ENCODE assay signal across 1 cellular context in genomic region chr6:26033132-26033941, GRCh38.
TF ChIP-seq lines count a peak whose summit lies in the region.

No MANE protein-coding gene starts in this region.

TF ChIP-seq in K562, 482 proteins besides CTCF, POLR2A, EP300 and RAD21 (continued from another document and continues in another):
- TF ChIP-seq ZNF224 (CRISPR knock-in tag; IDR thresholded peaks at IDR 0.05): peak; percentile 72; the same call in 1 of the 2 replicates
- no peak for TF ChIP-seq LEF1 (IDR thresholded peaks at IDR 0.05)
- no peak for TF ChIP-seq STAT5B (CRISPR knock-in tag; IDR thresholded peaks at IDR 0.05)
- TF ChIP-seq NR2C2 (CRISPR knock-in tag; IDR thresholded peaks at IDR 0.05): peak; percentile 59; the same call in 1 of the 2 replicates
- TF ChIP-seq NR2C2 (tag; IDR thresholded peaks at IDR 0.05): no peak
- no peak for TF ChIP-seq PHTF2 (CRISPR knock-in tag; IDR thresholded peaks at IDR 0.05)
- no peak for TF ChIP-seq KDM1A (IDR thresholded peaks at IDR 0.05)
- TF ChIP-seq WHSC1 (IDR thresholded peaks at IDR 0.05; ENCODE audit: low read length): no peak
- no peak for TF ChIP-seq E4F1 (CRISPR knock-in tag; IDR thresholded peaks at IDR 0.05; ENCODE audit: borderline replicate concordance)
- TF ChIP-seq CC2D1A (IDR thresholded peaks at IDR 0.05): no peak
- TF ChIP-seq ZSCAN29 (IDR thresholded peaks at IDR 0.05): no peak
- TF ChIP-seq BRCA1 (IDR thresholded peaks at IDR 0.05): no peak
- TF ChIP-seq BRCA1 (CRISPR knock-in tag; IDR thresholded peaks at IDR 0.05): no peak
- TF ChIP-seq, protein P1, sequence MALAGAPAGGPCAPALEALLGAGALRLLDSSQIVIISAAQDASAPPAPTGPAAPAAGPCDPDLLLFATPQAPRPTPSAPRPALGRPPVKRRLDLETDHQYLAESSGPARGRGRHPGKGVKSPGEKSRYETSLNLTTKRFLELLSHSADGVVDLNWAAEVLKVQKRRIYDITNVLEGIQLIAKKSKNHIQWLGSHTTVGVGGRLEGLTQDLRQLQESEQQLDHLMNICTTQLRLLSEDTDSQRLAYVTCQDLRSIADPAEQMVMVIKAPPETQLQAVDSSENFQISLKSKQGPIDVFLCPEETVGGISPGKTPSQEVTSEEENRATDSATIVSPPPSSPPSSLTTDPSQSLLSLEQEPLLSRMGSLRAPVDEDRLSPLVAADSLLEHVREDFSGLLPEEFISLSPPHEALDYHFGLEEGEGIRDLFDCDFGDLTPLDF (CRISPR knock-in tag; IDR thresholded peaks at IDR 0.05): peak; percentile 81
- no peak for TF ChIP-seq SNAPC5 (CRISPR knock-in tag; IDR thresholded peaks at IDR 0.05)
- TF ChIP-seq DMBX1 (CRISPR knock-in tag; IDR thresholded peaks at IDR 0.05; ENCODE audit: borderline replicate concordance): peak; percentile 65; the same call in 1 of the 2 replicates
- no peak for TF ChIP-seq ZNF518B (CRISPR knock-in tag; IDR thresholded peaks at IDR 0.05)
- no peak; the same call in 1 of the 2 replicates for TF ChIP-seq ARID1B (IDR thresholded peaks at IDR 0.05)
- TF ChIP-seq XRCC4 (IDR thresholded peaks at IDR 0.05; ENCODE audit: extremely low read depth, insufficient read depth, insufficient read length): no peak
- no peak for TF ChIP-seq MEIS2 (IDR thresholded peaks at IDR 0.05; ENCODE audit: partially characterized antibody)
- TF ChIP-seq ZC3H11A (IDR thresholded peaks at IDR 0.05; ENCODE audit: low read depth, low read length): no peak
- TF ChIP-seq TOE1 (IDR thresholded peaks at IDR 0.05; ENCODE audit: borderline replicate concordance): peak; percentile 63; the same call in 1 of the 2 replicates
- TF ChIP-seq TOE1 (CRISPR knock-in tag; IDR thresholded peaks at IDR 0.05; ENCODE audit: borderline replicate concordance, low read depth): no peak
- TF ChIP-seq PCBP2 (IDR thresholded peaks at IDR 0.05; ENCODE audit: low read depth, low read length, poor library complexity, severe bottlenecking): no peak
- TF ChIP-seq EHMT2 (IDR thresholded peaks at IDR 0.05): no peak
- no peak for TF ChIP-seq ZNF143 (CRISPR knock-in tag; IDR thresholded peaks at IDR 0.05)
- TF ChIP-seq HIVEP1 (CRISPR knock-in tag; IDR thresholded peaks at IDR 0.05): no peak
- no peak for TF ChIP-seq CBFA2T2 (conservative IDR thresholded peaks at IDR 0.05)
- TF ChIP-seq DLX4 (CRISPR knock-in tag; IDR thresholded peaks at IDR 0.05): no peak
- TF ChIP-seq DEAF1 (CRISPR knock-in tag; IDR thresholded peaks at IDR 0.05): no peak
- TF ChIP-seq, protein P2, sequence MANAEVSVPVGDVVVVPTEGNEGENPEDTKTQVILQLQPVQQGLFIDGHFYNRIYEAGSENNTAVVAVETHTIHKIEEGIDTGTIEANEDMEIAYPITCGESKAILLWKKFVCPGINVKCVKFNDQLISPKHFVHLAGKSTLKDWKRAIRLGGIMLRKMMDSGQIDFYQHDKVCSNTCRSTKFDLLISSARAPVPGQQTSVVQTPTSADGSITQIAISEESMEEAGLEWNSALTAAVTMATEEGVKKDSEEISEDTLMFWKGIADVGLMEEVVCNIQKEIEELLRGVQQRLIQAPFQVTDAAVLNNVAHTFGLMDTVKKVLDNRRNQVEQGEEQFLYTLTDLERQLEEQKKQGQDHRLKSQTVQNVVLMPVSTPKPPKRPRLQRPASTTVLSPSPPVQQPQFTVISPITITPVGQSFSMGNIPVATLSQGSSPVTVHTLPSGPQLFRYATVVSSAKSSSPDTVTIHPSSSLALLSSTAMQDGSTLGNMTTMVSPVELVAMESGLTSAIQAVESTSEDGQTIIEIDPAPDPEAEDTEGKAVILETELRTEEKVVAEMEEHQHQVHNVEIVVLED (CRISPR knock-in tag; IDR thresholded peaks at IDR 0.05): no peak
- no peak for TF ChIP-seq EWSR1 (IDR thresholded peaks at IDR 0.05; ENCODE audit: borderline replicate concordance, low read depth, partially characterized antibody)
- peak; percentile 64; the same call in 1 of the 2 replicates for TF ChIP-seq GTF2E2 (tag; IDR thresholded peaks at IDR 0.05)
- TF ChIP-seq SMARCE1 (IDR thresholded peaks at IDR 0.05): peak; percentile 35; the same call in 1 of the 2 replicates
- TF ChIP-seq POLR2G (IDR thresholded peaks at IDR 0.05; ENCODE audit: low read depth, low read length): peak; percentile 98
- no peak for TF ChIP-seq KHSRP (IDR thresholded peaks at IDR 0.05)
- peak; percentile 12 for TF ChIP-seq ZNF146 (CRISPR knock-in tag; IDR thresholded peaks at IDR 0.05; ENCODE audit: unreplicated experiment)
- peak in 1 of 2 experiments; percentile 13; a peak in 1 of 4 replicates for TF ChIP-seq ZMIZ1 (IDR thresholded peaks at IDR 0.05; ENCODE audit: low read depth in 2 of 2, low read length in 2 of 2)
- TF ChIP-seq MCM5 (IDR thresholded peaks at IDR 0.05; ENCODE audit: low read depth): no peak
- no peak for TF ChIP-seq MAFF (IDR thresholded peaks at IDR 0.05; ENCODE audit: low read length)
- TF ChIP-seq ZNF197 (CRISPR knock-in tag; IDR thresholded peaks at IDR 0.05; ENCODE audit: low read depth): no peak
- TF ChIP-seq L3MBTL2 (IDR thresholded peaks at IDR 0.05): peak; percentile 51
- no peak for TF ChIP-seq NCOR1 (IDR thresholded peaks at IDR 0.05)
- TF ChIP-seq ZNF830 (CRISPR knock-in tag; IDR thresholded peaks at IDR 0.05): no peak
- no peak for TF ChIP-seq ETV1 (tag; conservative IDR thresholded peaks at IDR 0.05; ENCODE audit: low read depth)
- no peak for TF ChIP-seq MECOM (CRISPR knock-in tag; IDR thresholded peaks at IDR 0.05)
- TF ChIP-seq BMI1 (IDR thresholded peaks at IDR 0.05; ENCODE audit: low read length): no peak
- no peak for TF ChIP-seq ARNT (IDR thresholded peaks at IDR 0.05)
- peak; percentile 54 for TF ChIP-seq NELFE (IDR thresholded peaks at IDR 0.05; ENCODE audit: insufficient read depth, insufficient read length)
- TF ChIP-seq BCL6 (CRISPR knock-in tag; IDR thresholded peaks at IDR 0.05): no peak
- 0 out of 2 replicates have a peak, but pooled peaks have one; percentile 32 for TF ChIP-seq TCF15 (CRISPR knock-in tag; IDR thresholded peaks at IDR 0.05)
- TF ChIP-seq, protein P3, sequence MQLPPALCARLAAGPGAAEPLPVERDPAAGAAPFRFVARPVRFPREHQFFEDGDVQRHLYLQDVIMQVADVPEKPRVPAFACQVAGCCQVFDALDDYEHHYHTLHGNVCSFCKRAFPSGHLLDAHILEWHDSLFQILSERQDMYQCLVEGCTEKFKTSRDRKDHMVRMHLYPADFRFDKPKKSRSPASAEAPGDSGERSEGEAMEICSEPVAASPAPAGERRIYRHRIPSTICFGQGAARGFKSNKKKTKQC (CRISPR knock-in tag; IDR thresholded peaks at IDR 0.05): peak; percentile 82; the same call in 1 of the 2 replicates
- no peak; the same call in 1 of the 2 replicates for TF ChIP-seq RB1 (IDR thresholded peaks at IDR 0.05; ENCODE audit: low read depth)
- peak in 1 of 2 experiments; percentile 35; a peak in 1 of 3 replicates for TF ChIP-seq CBX3 (IDR thresholded peaks at IDR 0.05; ENCODE audit: borderline replicate concordance in 1 of 2, low read length in 2 of 2)
- TF ChIP-seq MLLT1 (IDR thresholded peaks at IDR 0.05): peak; percentile 96 to 97
- 0 out of 2 replicates have a peak, but pooled peaks have one; percentile 19 for TF ChIP-seq SIN3B (IDR thresholded peaks at IDR 0.05; ENCODE audit: low read depth)
- TF ChIP-seq TBP (optimal IDR thresholded peaks at IDR 0.05; ENCODE audit: low read depth, low read length): no peak
- no peak for TF ChIP-seq ZNF274 (IDR thresholded peaks at IDR 0.05; ENCODE audit: borderline replicate concordance, low read depth, low read length)
